In the genomic region with DNA sequence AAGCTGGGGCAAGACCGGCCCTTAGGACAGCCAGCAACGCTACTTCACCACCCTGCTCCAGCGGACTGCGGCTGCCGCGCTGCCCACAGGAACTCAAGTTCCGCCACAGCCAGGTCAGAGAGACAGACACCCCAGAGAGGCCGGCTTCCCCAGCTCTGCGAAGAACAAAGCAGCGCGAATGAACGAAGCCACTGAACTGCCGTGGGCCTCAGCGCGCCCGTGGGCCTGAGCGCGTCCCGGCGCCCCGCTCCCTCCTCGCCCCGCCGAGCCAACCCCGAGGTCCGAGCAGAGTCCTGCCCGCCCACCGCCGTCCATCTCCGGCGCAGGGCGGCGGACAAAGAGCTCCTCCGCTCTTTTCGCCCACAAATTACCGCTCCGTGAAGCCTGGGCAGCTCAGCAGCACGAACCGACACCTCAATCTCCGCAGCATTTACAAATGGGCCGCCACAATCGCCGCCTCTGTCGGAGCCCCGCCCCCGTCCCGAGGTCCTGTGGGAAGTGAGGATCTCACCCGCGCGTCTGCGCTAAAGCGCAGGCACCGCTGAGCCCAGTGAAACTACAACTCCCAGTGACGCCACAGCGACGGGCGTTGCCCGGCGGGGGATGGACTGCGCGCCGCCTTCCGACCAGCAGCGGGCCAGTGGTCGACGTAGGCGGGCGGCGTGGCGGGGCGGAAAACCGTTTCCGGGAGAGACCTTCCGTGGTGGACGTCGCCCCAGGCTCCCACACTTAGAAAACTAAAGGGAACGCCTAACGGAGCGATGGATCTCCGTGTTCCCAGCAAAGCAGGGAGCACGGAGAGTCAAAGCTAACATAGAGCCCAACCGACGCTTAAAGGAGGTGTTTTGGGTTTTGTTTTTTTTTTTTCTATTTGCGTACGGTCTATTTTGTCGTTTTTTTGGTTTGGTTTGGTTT, we compare ENCODE assay signal across 8 cellular contexts.
A peak's percentile ranks its signal among the peaks of the same experiment; 100 is the strongest.
DNase-seq lines count a peak whose midpoint lies in the region; ATAC-seq and TF ChIP-seq lines count a peak whose summit lies in the region.

No MANE protein-coding gene starts in this region.

- DNase-seq in BE2C (peak; percentile 97), GM19238 (ENCODE audit: insufficient read length, low spot score) (peak; percentile 70), NCI-H524 (lab: John Stamatoyannopoulos, UW) (peak; percentile 96 to 99), kidney tubule cell (ENCODE audit: low spot score) (peak; percentile 98)
- DNase-seq in activated CD4-positive, alpha-beta T cell treated with anti-CD3 and anti-CD28 coated beads for 4 hours = peak; percentile 89 to 91
- peak; percentile 78 for DNase-seq in stimulated activated CD4-positive, alpha-beta T cell treated with anti-CD3 and anti-CD28 coated beads, Interleukin-1b, Interleukin-23, amount 100 ng/mL, for 1 hour (ENCODE audit: low read depth in 2 of 2)

- peak; percentile 2; the same call in 1 of the 2 replicates for TF ChIP-seq CTCF in BE2C (IDR thresholded peaks at IDR 0.05; ENCODE audit: low read depth, low read length)

- ATAC-seq in HG03439 (IDR thresholded peaks at IDR 0.05; ENCODE audit: unreplicated experiment) = peak; percentile 93

- peaks cover 5% of the 10 kb centered on the region for H3K36me3 ChIP-seq in BE2C

- H3K27ac ChIP-seq in cingulate gyrus (ENCODE audit: low read depth, low read length) = peak overlapping the region; percentile 96

- H3K27me3 ChIP-seq in BE2C = no peaks in the 10 kb centered on the region

- H3K9me3 ChIP-seq in BE2C = no peaks in the 10 kb centered on the region

- no peaks in the 10 kb centered on the region; the same call in none of the 2 replicates for H3K4me1 ChIP-seq in BE2C

- H3K4me3 ChIP-seq in BE2C (ENCODE audit: low read depth, low read length) = peak overlapping the region; percentile 91

Comparison
In these comparisons a context has a peak if more than half of its experiments do, and no peak if none do; other contexts are left out.
1. Peak in every context shown above with its lines: DNase-seq, ATAC-seq, H3K4me3 ChIP-seq and H3K27ac ChIP-seq.